Comparison of ENCODE assay signal across 10 cellular contexts in the genomic region with DNA sequence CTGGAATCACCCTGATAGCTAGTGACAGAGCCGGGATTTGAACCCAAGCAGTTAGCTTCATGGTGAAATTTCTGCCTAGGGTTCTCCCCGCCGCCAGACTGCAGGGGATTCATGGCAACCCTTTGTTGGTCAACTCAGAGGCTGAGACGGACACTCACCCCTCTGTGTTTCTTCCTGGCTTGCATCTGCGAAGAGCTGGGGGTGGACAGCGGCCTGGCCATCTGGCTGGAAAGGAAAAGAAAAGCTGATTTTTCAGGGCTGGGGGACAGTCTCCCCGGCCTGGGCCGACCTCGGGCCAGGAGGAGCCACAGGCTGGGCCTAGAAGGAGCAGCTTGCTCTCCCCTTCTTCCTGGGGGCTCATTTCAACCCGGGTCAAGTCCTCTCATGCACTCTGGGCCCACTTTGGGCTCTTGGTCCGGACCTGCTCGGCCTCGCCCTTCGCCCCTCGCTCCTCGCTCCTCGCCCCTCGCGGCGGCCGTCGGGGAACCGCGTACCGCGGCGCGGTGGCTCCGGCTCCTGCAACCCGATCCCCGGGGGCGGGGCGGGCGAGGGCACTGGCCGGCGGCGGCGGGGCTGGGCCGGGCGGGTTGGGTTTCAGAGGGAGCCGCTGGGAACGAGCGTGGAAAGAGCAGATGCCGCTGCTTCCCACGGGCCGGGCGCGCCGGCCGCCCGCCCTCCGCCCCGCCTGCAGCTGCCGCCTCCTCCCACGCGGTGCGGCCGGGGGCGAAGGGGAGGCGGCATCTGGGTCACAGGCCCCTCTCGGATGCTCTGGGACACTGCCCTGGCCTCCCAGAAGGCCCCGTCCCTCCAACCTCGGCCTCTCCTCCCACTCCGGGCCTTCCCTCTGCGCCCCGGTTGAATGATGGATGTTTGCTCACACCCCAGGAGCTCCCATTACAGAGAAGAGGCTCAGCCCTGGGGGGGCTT. TPM values are rescaled to one million over a fixed set of nuclear protein-coding genes. Genes with fewer than 3 reads are reported as not detected.
DNase-seq lines count a peak whose midpoint lies in the region; FAIRE-seq and TF ChIP-seq lines count a peak whose summit lies in the region.
"Had no signal": no experiment of that assay in that cellular context is flagged by ENCODE, and none has a peak within 500 bp of the region (broad histone marks: within the 10 kb centered on the region; RNA-seq: fewer than 3 reads in every experiment).

No MANE protein-coding gene starts in this region.

- H3K27me3 ChIP-seq in HUES6 (ENCODE audit: control insufficient read depth, insufficient read depth, low read length) = peaks cover 90% of the 10 kb centered on the region
- no peaks in the 10 kb centered on the region for H3K27me3 ChIP-seq in colonic mucosa
- H3K27me3 ChIP-seq in layer of hippocampus (ENCODE audit: control insufficient read depth, insufficient read depth, low read length) = no peaks in the 10 kb centered on the region
- peaks cover 0 to 68% (median 0%) of the 10 kb centered on the region in 4 donors for H3K27me3 ChIP-seq in esophagus squamous epithelium

- H3K4me1 ChIP-seq in HUES6 (ENCODE audit: control insufficient read depth, insufficient read depth, low read length) (peaks cover 6% of the 10 kb centered on the region), colonic mucosa (no peaks in the 10 kb centered on the region), esophagus squamous epithelium (peaks cover 0 to 10% (median 5%) of the 10 kb centered on the region in 3 donors)

- TF ChIP-seq POLR2A in esophagus squamous epithelium (IDR thresholded peaks at IDR 0.05) = no peak

- H3K36me3 ChIP-seq in HUES6 (ENCODE audit: control insufficient read depth, insufficient read depth, low read length) (no peaks in the 10 kb centered on the region), colonic mucosa (no peaks in the 10 kb centered on the region), esophagus squamous epithelium (no peaks in the 10 kb centered on the region)

- no peak overlapping the region for H3K9ac ChIP-seq in HUES6 (ENCODE audit: low read length)
- H3K9ac ChIP-seq in colonic mucosa (ENCODE audit: low read depth in 2 of 2, low read length in 2 of 2) = no peak overlapping the region

- 65 to 75% methylated on average over 1 to 8 of the region's 66 CpGs for WGBS in esophagus squamous epithelium, 2 donors

- DNase-seq in colonic mucosa (peak; percentile 37), substantia nigra (lab: John Stamatoyannopoulos, UW) (peak in 23 of 49 donors; percentile 3 to 66 (median 27)), NCI-H1694 (lab: John Stamatoyannopoulos, UW) (no peak), esophagus squamous epithelium (lab: John Stamatoyannopoulos, UW) (no peak), RCC 7860 (ENCODE audit: low spot score) (no peak)
- DNase-seq in effector CD4-positive, alpha-beta T cell = no peak
- DNase-seq: activated CD4-positive, alpha-beta memory T cell treated with anti-CD3 and anti-CD28 coated beads, Interleukin-2, amount 10 ng/mL, durations not matched to agents 7 days and 5 days had no signal

- H3K27ac ChIP-seq in HUES6 (ENCODE audit: low read depth, low read length) (no peak overlapping the region), colonic mucosa (no peak overlapping the region), layer of hippocampus (ENCODE audit: low read depth, low read length) (peak overlapping the region; percentile 35), substantia nigra (ENCODE audit: low read depth, low read length, poor library complexity, severe bottlenecking) (peak overlapping the region; percentile 10), esophagus squamous epithelium (peak overlapping the region in 2 of 4 donors; percentile 49 to 52)

- TF ChIP-seq CTCF in colonic mucosa (IDR thresholded peaks at IDR 0.05) = no peak
- no peak for TF ChIP-seq CTCF in esophagus squamous epithelium (IDR thresholded peaks at IDR 0.05)

- H3K9me3 ChIP-seq in HUES6 (ENCODE audit: control insufficient read depth, insufficient read depth, low read depth, low read length) (no peaks in the 10 kb centered on the region), colonic mucosa (no peaks in the 10 kb centered on the region), esophagus squamous epithelium (no peaks in the 10 kb centered on the region)

- H3K4me3 ChIP-seq in HUES6 (ENCODE audit: low read depth, low read length) (peak overlapping the region; percentile 37), colonic mucosa (no peak overlapping the region), esophagus squamous epithelium (peak overlapping the region in 2 of 4 donors; percentile 21 to 33)

- FAIRE-seq in RCC 7860 (lab: Jason Lieb, UNC) = no peak

- intact Hi-C loops in colonic mucosa (cut with DNase I) (no loop called here), esophagus squamous epithelium (cut with DNase I) (no loop called here)

RNA-seq across cellular contexts. Expression of gene HEYL, which starts 6.7 kb away (rescaled TPM):
- total RNA-seq in colonic mucosa (1 to 10 TPM in 1 of 2 donors, under 1 TPM in 1; 0.91 to 2.4 TPM), esophagus squamous epithelium (1 to 10 TPM in 1 of 4 donors, under 1 TPM in 3; 0.45 to 1.2 (median 0.77) TPM)
- total RNA-seq: activated CD4-positive, alpha-beta memory T cell treated with anti-CD3 and anti-CD28 coated beads, Interleukin-2, amount 10 ng/mL, durations not matched to agents 7 days and 5 days had no signal

RNA-seq across cellular contexts. Expression of gene NT5C1A, which starts 39.2 kb away (rescaled TPM):
- total RNA-seq in colonic mucosa (not detected), esophagus squamous epithelium (not detected)
- total RNA-seq: activated CD4-positive, alpha-beta memory T cell treated with anti-CD3 and anti-CD28 coated beads, Interleukin-2, amount 10 ng/mL, durations not matched to agents 7 days and 5 days; glomerular endothelial cell had no signal

RNA-seq across cellular contexts. Expression of gene PABPC4, which starts 56.2 kb away (rescaled TPM):
- 100 to 1,000 TPM; 109 to 144 TPM for total RNA-seq in colonic mucosa
- total RNA-seq in esophagus squamous epithelium = 100 to 1,000 TPM in 2 of 4 donors, 10 to 100 TPM in 2; 72.2 to 165 (median 92.0) TPM

RNA-seq across cellular contexts. Expression of gene HPCAL4, which starts 58.5 kb away (rescaled TPM):
- total RNA-seq in colonic mucosa = under 1 TPM; 0.07 to 0.16 TPM
- total RNA-seq in esophagus squamous epithelium = under 1 TPM in 2 of 4 donors, not detected in 2; 0.19 to 0.41 TPM
- total RNA-seq: glomerular endothelial cell had no signal

Comparison
In these comparisons a context has a peak if more than half of its experiments do, and no peak if none do; other contexts are left out.
1. H3K27ac ChIP-seq: peak in layer of hippocampus (single experiment) and substantia nigra (single experiment); none in HUES6 (single experiment) and colonic mucosa (single experiment).